In the genomic region with DNA sequence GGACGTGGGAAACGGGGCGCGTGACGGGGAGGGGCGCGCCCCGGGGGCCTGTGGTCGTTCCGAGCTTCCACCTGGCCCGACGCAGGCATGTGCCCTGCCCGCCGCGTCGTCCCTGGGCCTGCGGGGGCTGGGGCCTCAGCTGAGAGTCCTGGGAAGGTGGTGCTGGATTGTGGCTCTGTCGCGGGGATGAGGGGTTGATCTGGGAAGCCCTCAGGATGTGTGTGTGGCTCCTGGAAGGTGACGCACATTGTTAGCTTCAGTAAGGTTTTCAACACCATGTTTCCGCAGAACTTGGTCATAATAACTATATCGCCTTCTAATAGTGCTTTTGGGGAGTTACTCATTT, we compare ENCODE assay signal across 8 cellular contexts.
A peak's percentile ranks its signal among the peaks of the same experiment; 100 is the strongest.
DNase-seq lines count a peak whose midpoint lies in the region; ATAC-seq, FAIRE-seq and TF ChIP-seq lines count a peak whose summit lies in the region.

No MANE protein-coding gene starts in this region.

- BruUV-seq in endothelial cell of umbilical vein (replicated peaks; lab: Mats Ljungman, UMichigan) = no TSS peak

- peak; percentile 59 for FAIRE-seq in endothelial cell of umbilical vein (lab: Jason Lieb, UNC)

- peak overlapping the region; percentile 84 for H3K4me2 ChIP-seq in endothelial cell of umbilical vein (ENCODE audit: insufficient read depth, low read length)

- H3K4me1 ChIP-seq in HEK293 (ENCODE audit: control insufficient read depth, insufficient read depth, low read length) = no peaks in the 10 kb centered on the region
- peaks cover 8% of the 10 kb centered on the region for H3K4me1 ChIP-seq in endothelial cell of umbilical vein (ENCODE audit: control insufficient read depth, extremely low read depth, insufficient read depth, low read length)
- H3K4me1 ChIP-seq in naive thymus-derived CD4-positive, alpha-beta T cell (ENCODE audit: control insufficient read depth in 2 of 2, insufficient read depth in 2 of 2, low read length in 2 of 2) = no peaks in the 10 kb centered on the region

- dilution Hi-C loops in endothelial cell of umbilical vein (cut with MboI; ENCODE audit: extremely low pct_ligation_motif_present, low sequenced_read_pairs) = no loop called here

- H3K9me3 ChIP-seq in HEK293 (ENCODE audit: control insufficient read depth, insufficient read depth, low read depth, low read length) = no peaks in the 10 kb centered on the region
- no peaks in the 10 kb centered on the region for H3K9me3 ChIP-seq in endothelial cell of umbilical vein (replicated peaks; ENCODE audit: control insufficient read depth, insufficient read depth, low read length)
- no peaks in the 10 kb centered on the region for H3K9me3 ChIP-seq in naive thymus-derived CD4-positive, alpha-beta T cell (ENCODE audit: control insufficient read depth in 2 of 3, low read length in 3 of 3)

- intact Hi-C loops in endothelial cell of umbilical vein (cut with micrococcal nuclease) = loop anchor here (10.0 kb wide), 1 partner anchor 563 kb away; no protein-coding TSS in a partner anchor
- intact Hi-C loops in naive thymus-derived CD4-positive, alpha-beta T cell (cut with micrococcal nuclease) = loop anchor here in 1 of 2 donors (5.0 kb wide), 1 partner anchor 1826 kb away; the partner anchor contains the start of genes NSUN2 and SRD5A1

- no peak for TF ChIP-seq POLR2A in endothelial cell of umbilical vein (IDR thresholded peaks at IDR 0.05; ENCODE audit: low read depth, low read length)

- H4K20me1 ChIP-seq in endothelial cell of umbilical vein (replicated peaks; ENCODE audit: control insufficient read depth, extremely low read depth, insufficient read depth, low read length) = no peaks in the 10 kb centered on the region

- peaks cover 13% of the 10 kb centered on the region for H3K79me2 ChIP-seq in endothelial cell of umbilical vein (ENCODE audit: control insufficient read depth, insufficient read depth, low read length)

- H3K27ac ChIP-seq in HEK293 (ENCODE audit: extremely low read depth, low read depth, low read length) (peak overlapping the region; percentile 48; the same call in 1 of the 2 replicates), RWPE1 (peak overlapping the region; percentile 80), endothelial cell of umbilical vein (ENCODE audit: insufficient read depth, low read depth, low read length) (peak overlapping the region; percentile 39)
- H3K27ac ChIP-seq in naive thymus-derived CD4-positive, alpha-beta T cell (ENCODE audit: low read depth, low read length) = peak overlapping the region; percentile 62

- peaks cover 0 to 3% (median 0%) of the 10 kb centered on the region in 11 donors for H3K9me3 Mint-ChIP-seq in naive thymus-derived CD4-positive, alpha-beta T cell
- peaks cover 26% of the 10 kb centered on the region for H3K9me3 Mint-ChIP-seq in nephron progenitor cell

- no peaks in the 10 kb centered on the region for H3K27me3 ChIP-seq in endothelial cell of umbilical vein (ENCODE audit: control insufficient read depth in 2 of 2, insufficient read depth in 2 of 2, low read length in 2 of 2)
- H3K27me3 ChIP-seq in naive thymus-derived CD4-positive, alpha-beta T cell (ENCODE audit: control insufficient read depth in 2 of 2, insufficient read depth in 2 of 2, low read length in 2 of 2) = no peaks in the 10 kb centered on the region

- CTCF ChIA-PET in HEK293 (lab: Yijun Ruan, JAX) = no interaction called here
- CTCF ChIA-PET in RWPE1 (lab: Yijun Ruan, JAX) = interaction anchor here (0.6 kb wide), 1 partner anchor 532 kb away, joined by 3 read pairs; no protein-coding TSS in a partner anchor
- CTCF ChIA-PET in endothelial cell of umbilical vein (lab: Charles Lee) = interaction anchor here (0.8 kb wide), 1 partner anchor 749 kb away, joined by 3 read pairs; no protein-coding TSS in a partner anchor
- CTCF ChIA-PET in naive thymus-derived CD4-positive, alpha-beta T cell (lab: Charles Lee) = no interaction called here

- H3K4me3 ChIP-seq in GM12875 (ENCODE audit: low read depth, low read length) = peak overlapping the region; percentile 79
- peak overlapping the region; percentile 75 for H3K4me3 ChIP-seq in HEK293 (ENCODE audit: low read depth, low read length)
- H3K4me3 ChIP-seq in endothelial cell of umbilical vein (replicated peaks in 1 of 3; ENCODE audit: insufficient read depth in 1 of 3, low read depth in 1 of 3, low read length in 3 of 3) = peak overlapping the region; percentile 21 to 78 (median 74)
- H3K4me3 ChIP-seq in naive thymus-derived CD4-positive, alpha-beta T cell (ENCODE audit: low read length) = peak overlapping the region; percentile 63

- H3K36me3 ChIP-seq in HEK293 (ENCODE audit: control insufficient read depth in 2 of 2, insufficient read depth in 1 of 2, low read length in 2 of 2) (peaks cover 5 to 32% of the 10 kb centered on the region in 2 experiments; a peak in 2 of 3 replicates), endothelial cell of umbilical vein (ENCODE audit: control insufficient read depth in 2 of 2, extremely low read depth in 1 of 2, insufficient read depth in 2 of 2, low read length in 2 of 2) (peaks cover 2 to 3% of the 10 kb centered on the region in 2 experiments)
- H3K36me3 ChIP-seq in naive thymus-derived CD4-positive, alpha-beta T cell (ENCODE audit: control insufficient read depth in 2 of 3, insufficient read depth in 3 of 3, low read length in 3 of 3) = no peaks in the 10 kb centered on the region

- peak overlapping the region; percentile 52 to 93 (median 78) for H3K27ac Mint-ChIP-seq in naive thymus-derived CD4-positive, alpha-beta T cell
- H3K27ac Mint-ChIP-seq in nephron progenitor cell = no peak overlapping the region

- no peaks in the 10 kb centered on the region for H3K9me1 ChIP-seq in endothelial cell of umbilical vein (replicated peaks; ENCODE audit: control insufficient read depth, extremely low read depth, insufficient read depth, low read length)

- TF ChIP-seq CTCF in GM12875 (IDR thresholded peaks at IDR 0.05; ENCODE audit: borderline replicate concordance, insufficient read depth, low read depth, low read length) (no peak), HEK293 (tag by site-specific recombination; IDR thresholded peaks at IDR 0.05) (no peak), RWPE1 (conservative IDR thresholded peaks at IDR 0.05; ENCODE audit: low read depth) (no peak), endothelial cell of umbilical vein (IDR thresholded peaks at IDR 0.05; ENCODE audit: extremely low read depth in 1 of 2, insufficient read depth in 1 of 2, low read depth in 1 of 2, low read length in 2 of 2) (no peak), nephron progenitor cell (IDR thresholded peaks at IDR 0.05) (no peak)

- H2AFZ ChIP-seq in endothelial cell of umbilical vein (ENCODE audit: low read depth, low read length) = peak overlapping the region; percentile 70

- peaks cover 0 to 11% (median 0%) of the 10 kb centered on the region in 5 donors for H3K36me3 Mint-ChIP-seq in naive thymus-derived CD4-positive, alpha-beta T cell
- peaks cover 5% of the 10 kb centered on the region for H3K36me3 Mint-ChIP-seq in nephron progenitor cell (ENCODE audit: low read depth)

- DNase-seq in RWPE1 (ENCODE audit: low spot score) (peak; percentile 9), endothelial cell of umbilical vein (ENCODE audit: low read depth, low spot score) (peak; percentile 39), cortex of kidney (lab: John Stamatoyannopoulos, UW) (no peak), nephron progenitor cell (no peak)
- DNase-seq in naive thymus-derived CD4-positive, alpha-beta T cell = peak in 1 of 9 donors; percentile 3

- peaks cover 0 to 41% (median 28%) of the 10 kb centered on the region in 7 donors for H3K4me1 Mint-ChIP-seq in naive thymus-derived CD4-positive, alpha-beta T cell
- peaks cover 13% of the 10 kb centered on the region for H3K4me1 Mint-ChIP-seq in nephron progenitor cell

- POLR2A ChIA-PET in HEK293 (lab: Yijun Ruan, JAX) = interaction anchor here (1.2 kb wide), 2 partner anchors 13 to 55 kb away, joined by 3 to 8 read pairs; no protein-coding TSS in a partner anchor
- POLR2A ChIA-PET in RWPE1 (lab: Yijun Ruan, JAX; ENCODE audit: low non-redundant PET) = no interaction called here
- POLR2A ChIA-PET in endothelial cell of umbilical vein (lab: Charles Lee) = no interaction called here
- POLR2A ChIA-PET in naive thymus-derived CD4-positive, alpha-beta T cell (lab: Charles Lee) = no interaction called here

- no peak for ATAC-seq in naive thymus-derived CD4-positive, alpha-beta T cell
- ATAC-seq in GM19328 (IDR thresholded peaks at IDR 0.05; ENCODE audit: unreplicated experiment) = no peak

- peak overlapping the region; percentile 79 to 99 (median 90) for H3K4me3 Mint-ChIP-seq in naive thymus-derived CD4-positive, alpha-beta T cell
- H3K4me3 Mint-ChIP-seq in nephron progenitor cell = no peak overlapping the region

- H3K27me3 Mint-ChIP-seq in naive thymus-derived CD4-positive, alpha-beta T cell = no peaks in the 10 kb centered on the region
- no peaks in the 10 kb centered on the region for H3K27me3 Mint-ChIP-seq in nephron progenitor cell (ENCODE audit: low read depth, poor library complexity)

- H3K9ac ChIP-seq in endothelial cell of umbilical vein (replicated peaks; ENCODE audit: extremely low read depth, insufficient read depth, low read length) = peak overlapping the region; percentile 74

TF ChIP-seq in HEK293, 187 proteins besides CTCF, POLR2A, EP300 and RAD21 (continues in another document):
- TF ChIP-seq ZBTB20 (tag by site-specific recombination; IDR thresholded peaks at IDR 0.05) = peak; percentile 60

TF ChIP-seq in endothelial cell of umbilical vein, 7 proteins besides CTCF, POLR2A, EP300 and RAD21:
- no peak for TF ChIP-seq MYC (IDR thresholded peaks at IDR 0.05; ENCODE audit: low read depth, low read length)
- no peak for TF ChIP-seq EZH2 (IDR thresholded peaks at IDR 0.05; ENCODE audit: borderline replicate concordance, low read depth, low read length, severe bottlenecking)
- no peak for TF ChIP-seq FOS (IDR thresholded peaks at IDR 0.05; ENCODE audit: borderline replicate concordance, insufficient read depth, low read length)
- no peak for TF ChIP-seq MAX (IDR thresholded peaks at IDR 0.05; ENCODE audit: insufficient read depth, insufficient read length)
- TF ChIP-seq POLR2AphosphoS5 (IDR thresholded peaks at IDR 0.05; ENCODE audit: insufficient read depth, low read depth, low read length) = no peak
- no peak for TF ChIP-seq GATA2 (IDR thresholded peaks at IDR 0.05; ENCODE audit: insufficient read depth, insufficient read length, low read depth, low read length)
- no peak for TF ChIP-seq JUN (IDR thresholded peaks at IDR 0.05; ENCODE audit: borderline replicate concordance, insufficient read depth, insufficient read length, low read depth)

Comparison
In these comparisons a context has a peak if more than half of its experiments do, and no peak if none do; other contexts are left out.
1. DNase-seq: peak in RWPE1 (single experiment) and endothelial cell of umbilical vein (single experiment); none in cortex of kidney (single experiment) and nephron progenitor cell (single experiment).
2. CTCF ChIA-PET loops: an anchor here in RWPE1 (0.6 kb wide) and endothelial cell of umbilical vein (0.8 kb wide); none called in HEK293 and naive thymus-derived CD4-positive, alpha-beta T cell.
3. Peak in every context shown above with its lines, with median percentiles within 50 percentile points of each other: H3K4me3 ChIP-seq and H3K27ac ChIP-seq.